ENCODE assay signal across 19 cellular contexts in genomic region chr15:60493166-60493565, GRCh38.
"Had no signal": no experiment of that assay in that cellular context is flagged by ENCODE, and none has a peak within 500 bp of the region (broad histone marks: within the 10 kb centered on the region; RNA-seq: fewer than 3 reads in every experiment).

No MANE protein-coding gene starts in this region.

- H3K4me3 Mint-ChIP-seq: activated CD4-positive, alpha-beta T cell treated with anti-CD3 and anti-CD28 coated beads for 36 hours; activated CD8-positive, alpha-beta memory T cell treated with anti-CD3 and anti-CD28 coated beads, Interleukin-2, amount 10 ng/mL, durations not matched to agents 7 days and 5 days; activated naive CD8-positive, alpha-beta T cell treated with anti-CD3 and anti-CD28 coated beads for 36 hours had no signal

- H3K4me1 ChIP-seq: adrenal gland had no signal

- H3K9me3 Mint-ChIP-seq: activated naive CD8-positive, alpha-beta T cell treated with anti-CD3 and anti-CD28 coated beads for 36 hours had no signal

- H3K27me3 ChIP-seq: adrenal gland had no signal

- H3K9me3 ChIP-seq: adrenal gland had no signal

- ATAC-seq: activated CD4-positive, alpha-beta T cell treated with anti-CD3 and anti-CD28 coated beads for 36 hours; activated CD8-positive, alpha-beta memory T cell treated with anti-CD3 and anti-CD28 coated beads, Interleukin-2, amount 10 ng/mL, durations not matched to agents 7 days and 5 days had no signal

- H3K27ac ChIP-seq: adrenal gland, coronary artery had no signal

- DNase-seq: activated CD4-positive, alpha-beta T cell treated with anti-CD3 and anti-CD28 coated beads for 36 hours; activated CD4-positive, CD25-positive, alpha-beta regulatory T cell; activated CD8-positive, alpha-beta memory T cell treated with anti-CD3 and anti-CD28 coated beads, Interleukin-2, amount 10 ng/mL, durations not matched to agents 7 days and 5 days; activated effector memory CD4-positive, alpha-beta T cell treated with Interleukin-2 at 50 U/mL for 16 hours; activated naive CD4-positive, alpha-beta T cell; activated naive CD8-positive, alpha-beta T cell treated with anti-CD3 and anti-CD28 coated beads for 36 hours; adrenal gland; anterior cingulate cortex; NCI-H1092; NCI-H1417; NCI-H2107; NCI-H2171 treated with DMSO at 0.1 percent for 48 hours; NCI-H226; NCI-H82; SIG-M5; T-helper 2 cell; T1000 had no signal

- FAIRE-seq: TTC549 had no signal

- H3K27me3 Mint-ChIP-seq: activated CD4-positive, alpha-beta T cell treated with anti-CD3 and anti-CD28 coated beads for 36 hours; activated CD8-positive, alpha-beta memory T cell treated with anti-CD3 and anti-CD28 coated beads, Interleukin-2, amount 10 ng/mL, durations not matched to agents 7 days and 5 days; activated naive CD8-positive, alpha-beta T cell treated with anti-CD3 and anti-CD28 coated beads for 36 hours had no signal

- H3K4me3 ChIP-seq: adrenal gland, coronary artery had no signal

- H3K27ac Mint-ChIP-seq: activated CD4-positive, alpha-beta T cell treated with anti-CD3 and anti-CD28 coated beads for 36 hours; activated CD8-positive, alpha-beta memory T cell treated with anti-CD3 and anti-CD28 coated beads, Interleukin-2, amount 10 ng/mL, durations not matched to agents 7 days and 5 days; activated naive CD8-positive, alpha-beta T cell treated with anti-CD3 and anti-CD28 coated beads for 36 hours had no signal
